In the genomic region with DNA sequence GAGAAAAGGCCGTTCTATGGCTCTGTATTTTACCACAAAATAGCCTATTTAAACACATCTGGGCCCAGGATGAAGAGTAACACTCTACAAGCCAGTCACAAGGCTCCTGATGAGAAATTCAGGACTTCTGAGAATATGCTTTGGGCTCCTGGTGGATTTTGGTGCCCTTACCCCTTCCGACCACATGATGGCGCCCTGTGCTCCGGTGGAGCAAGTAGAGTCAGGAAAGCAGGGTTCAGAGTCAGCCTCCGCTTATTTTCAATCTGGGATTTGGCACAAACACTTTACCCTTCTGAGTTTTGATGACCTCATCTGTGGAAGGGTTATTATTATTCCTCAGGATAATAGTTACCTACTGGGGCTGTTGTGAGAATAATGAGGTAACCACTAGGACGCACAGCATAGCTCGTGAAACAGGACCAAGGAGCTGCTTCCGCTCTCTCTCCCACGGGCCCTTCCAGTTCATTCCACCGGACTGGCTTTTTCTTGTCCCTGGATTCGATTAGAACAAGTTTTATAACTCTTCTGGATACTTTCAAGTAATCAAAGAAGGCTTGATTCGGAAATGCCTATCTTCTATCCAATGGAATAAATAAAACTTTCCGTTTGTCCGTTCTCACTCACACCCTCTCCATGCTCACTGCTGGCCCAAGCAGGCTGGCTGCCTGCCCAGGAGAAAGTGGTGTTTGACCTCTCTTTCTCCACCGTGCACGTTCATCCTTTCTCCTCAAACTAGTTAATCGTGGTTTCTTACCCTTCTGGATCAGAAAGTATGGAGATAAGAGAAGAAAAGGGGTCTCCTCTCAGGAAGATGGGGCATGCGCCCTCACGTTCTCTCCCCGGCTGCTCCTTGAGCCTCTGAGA, we compare ENCODE assay signal across 8 cellular contexts.
DNase-seq lines count a peak whose midpoint lies in the region; ATAC-seq lines count a peak whose summit lies in the region.

No MANE protein-coding gene starts in this region.

- POLR2A ChIA-PET in activated CD8-positive, alpha-beta T cell treated with anti-CD3 and anti-CD28 coated beads, Interleukin-2, amount 10 ng/mL, durations not matched to agents 7 days and 5 days (lab: Charles Lee): no interaction called here

- H3K36me3 Mint-ChIP-seq in activated naive CD4-positive, alpha-beta T cell treated with anti-CD3 and anti-CD28 coated beads, Interleukin-2, amount 10 ng/mL, durations not matched to agents 7 days and 5 days: no peaks in the 10 kb centered on the region
- no peaks in the 10 kb centered on the region for H3K36me3 Mint-ChIP-seq in activated CD8-positive, alpha-beta T cell treated with anti-CD3 and anti-CD28 coated beads, Interleukin-2, amount 10 ng/mL, durations not matched to agents 7 days and 5 days (ENCODE audit: low read depth)

- ATAC-seq in activated CD8-positive, alpha-beta T cell treated with anti-CD3 and anti-CD28 coated beads, Interleukin-2, amount 10 ng/mL, durations not matched to agents 7 days and 5 days: no peak
- ATAC-seq in HG02798 (IDR thresholded peaks at IDR 0.05; ENCODE audit: poor library complexity, unreplicated experiment): no peak

- no peak overlapping the region for H3K4me3 Mint-ChIP-seq in activated naive CD4-positive, alpha-beta T cell treated with anti-CD3 and anti-CD28 coated beads, Interleukin-2, amount 10 ng/mL, durations not matched to agents 7 days and 5 days
- H3K4me3 Mint-ChIP-seq in activated CD8-positive, alpha-beta T cell treated with anti-CD3 and anti-CD28 coated beads, Interleukin-2, amount 10 ng/mL, durations not matched to agents 7 days and 5 days: no peak overlapping the region

- DNase-seq in activated naive CD4-positive, alpha-beta T cell treated with anti-CD3 and anti-CD28 coated beads, Interleukin-2, amount 10 ng/mL, durations not matched to agents 7 days and 5 days: peak; percentile 60
- no peak for DNase-seq in activated naive CD4-positive, alpha-beta T cell treated with anti-CD3 and anti-CD28 coated beads, Interleukin-2, amount 50 U/mL, for 16 hours
- DNase-seq in HK-2 (ENCODE audit: unreplicated experiment): peak; percentile 19
- DNase-seq in activated CD8-positive, alpha-beta T cell treated with anti-CD3 and anti-CD28 coated beads, Interleukin-2, amount 10 ng/mL, durations not matched to agents 7 days and 5 days: peak; percentile 46
- DNase-seq in lung microvascular endothelial cell (ENCODE audit: low read depth in 2 of 2): peak; percentile 11
- no peak for DNase-seq in dedifferentiated amniotic fluid mesenchymal stem cell (ENCODE audit: extremely low spot score)
- no peak for DNase-seq in NCI-H2196 (lab: John Stamatoyannopoulos, UW; ENCODE audit: unreplicated experiment)

- H3K27me3 Mint-ChIP-seq in activated naive CD4-positive, alpha-beta T cell treated with anti-CD3 and anti-CD28 coated beads, Interleukin-2, amount 10 ng/mL, durations not matched to agents 7 days and 5 days: no peaks in the 10 kb centered on the region
- peaks cover 3% of the 10 kb centered on the region for H3K27me3 Mint-ChIP-seq in activated CD8-positive, alpha-beta T cell treated with anti-CD3 and anti-CD28 coated beads, Interleukin-2, amount 10 ng/mL, durations not matched to agents 7 days and 5 days (ENCODE audit: low read depth)

- H3K4me1 Mint-ChIP-seq in activated naive CD4-positive, alpha-beta T cell treated with anti-CD3 and anti-CD28 coated beads, Interleukin-2, amount 10 ng/mL, durations not matched to agents 7 days and 5 days: no peaks in the 10 kb centered on the region
- H3K4me1 Mint-ChIP-seq in activated CD8-positive, alpha-beta T cell treated with anti-CD3 and anti-CD28 coated beads, Interleukin-2, amount 10 ng/mL, durations not matched to agents 7 days and 5 days (ENCODE audit: low read depth): no peaks in the 10 kb centered on the region

- H3K9me3 Mint-ChIP-seq in activated naive CD4-positive, alpha-beta T cell treated with anti-CD3 and anti-CD28 coated beads, Interleukin-2, amount 10 ng/mL, durations not matched to agents 7 days and 5 days: no peaks in the 10 kb centered on the region
- H3K9me3 Mint-ChIP-seq in activated CD8-positive, alpha-beta T cell treated with anti-CD3 and anti-CD28 coated beads, Interleukin-2, amount 10 ng/mL, durations not matched to agents 7 days and 5 days (ENCODE audit: insufficient read depth): no peaks in the 10 kb centered on the region

- no peak overlapping the region for H3K27ac Mint-ChIP-seq in activated naive CD4-positive, alpha-beta T cell treated with anti-CD3 and anti-CD28 coated beads, Interleukin-2, amount 10 ng/mL, durations not matched to agents 7 days and 5 days
- H3K27ac Mint-ChIP-seq in activated CD8-positive, alpha-beta T cell treated with anti-CD3 and anti-CD28 coated beads, Interleukin-2, amount 10 ng/mL, durations not matched to agents 7 days and 5 days: no peak overlapping the region

- CTCF ChIA-PET in activated naive CD4-positive, alpha-beta T cell treated with anti-CD3 and anti-CD28 coated beads, Interleukin-2, amount 10 ng/mL, durations not matched to agents 7 days and 5 days (lab: Charles Lee): interaction anchor here (0.7 to 1.5 kb wide), 3 partner anchors 10 to 274 kb away, joined by 3 to 6 read pairs (median 3); no protein-coding TSS in a partner anchor
- CTCF ChIA-PET in activated CD8-positive, alpha-beta T cell treated with anti-CD3 and anti-CD28 coated beads, Interleukin-2, amount 10 ng/mL, durations not matched to agents 7 days and 5 days (lab: Charles Lee): no interaction called here

Comparison
In these comparisons a context has a peak if more than half of its experiments do, and no peak if none do; other contexts are left out.
1. DNase-seq: peak in activated naive CD4-positive, alpha-beta T cell treated with anti-CD3 and anti-CD28 coated beads, Interleukin-2, amount 10 ng/mL, durations not matched to agents 7 days and 5 days (single experiment), HK-2 (single experiment), activated CD8-positive, alpha-beta T cell treated with anti-CD3 and anti-CD28 coated beads, Interleukin-2, amount 10 ng/mL, durations not matched to agents 7 days and 5 days (single experiment) and lung microvascular endothelial cell (2 of 2); none in activated naive CD4-positive, alpha-beta T cell treated with anti-CD3 and anti-CD28 coated beads, Interleukin-2, amount 50 U/mL, for 16 hours (single experiment), dedifferentiated amniotic fluid mesenchymal stem cell (single experiment) and NCI-H2196 (single experiment).